Comparison of ENCODE assay signal across 1 cellular context in genomic region chr3:11847607-11848006, GRCh38.
TF ChIP-seq lines count a peak whose summit lies in the region.

No MANE protein-coding gene starts in this region.

TF ChIP-seq in H1, 55 proteins besides CTCF, POLR2A, EP300 and RAD21:
- TF ChIP-seq USF2 (IDR thresholded peaks at IDR 0.05; ENCODE audit: low read length): no peak
- TF ChIP-seq SP1 (IDR thresholded peaks at IDR 0.05; ENCODE audit: low read depth, low read length): no peak
- TF ChIP-seq CBX5 (IDR thresholded peaks at IDR 0.05; ENCODE audit: low read depth, low read length): no peak
- no peak for TF ChIP-seq MAFK (IDR thresholded peaks at IDR 0.05; ENCODE audit: low read depth, low read length)
- TF ChIP-seq E2F6 (IDR thresholded peaks at IDR 0.05): no peak
- TF ChIP-seq RNF2 (IDR thresholded peaks at IDR 0.05; ENCODE audit: borderline replicate concordance, low read depth, low read length, missing control alignments, poor library complexity, severe bottlenecking): no peak
- no peak for TF ChIP-seq SIX5 (IDR thresholded peaks at IDR 0.05; ENCODE audit: low read depth, low read length)
